Comparison of ENCODE assay signal across 26 cellular contexts in the genomic region with DNA sequence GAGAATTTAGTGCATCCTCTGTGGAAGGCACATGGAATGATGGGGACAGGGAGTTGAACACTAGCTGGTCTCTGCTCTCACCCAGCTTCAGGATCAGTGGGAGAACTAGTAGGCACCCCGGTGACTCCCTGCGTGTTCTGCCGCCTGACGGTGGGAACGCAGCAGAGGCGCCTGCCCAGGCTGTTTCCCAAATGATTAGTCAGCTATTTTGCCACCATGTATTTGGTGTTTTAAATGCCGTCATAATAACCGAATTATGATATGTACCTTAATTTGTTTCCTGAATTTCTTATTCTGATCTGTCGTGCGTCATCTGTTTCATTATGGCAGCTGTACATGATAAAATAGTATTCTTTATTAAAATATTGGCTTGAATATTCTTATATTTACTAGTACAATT.
A peak's percentile ranks its signal among the peaks of the same experiment; 100 is the strongest.
DNase-seq lines count a peak whose midpoint lies in the region; ATAC-seq, FAIRE-seq and TF ChIP-seq lines count a peak whose summit lies in the region.
"Had no signal": no experiment of that assay in that cellular context is flagged by ENCODE, and none has a peak within 500 bp of the region (broad histone marks: within the 10 kb centered on the region; RNA-seq: fewer than 3 reads in every experiment).

No MANE protein-coding gene starts in this region.

- WGBS in A549 (ENCODE audit: missing lambda C conversion rate) = 95% methylated on average over 10 of the region's 10 CpGs
- WGBS in K562 (ENCODE audit: insufficient coverage, low coverage, missing lambda C conversion rate) = 0% methylated on average over 10 of the region's 10 CpGs
- WGBS in heart right ventricle, 2 donors = 94 to 95% methylated on average over 10 of the region's 10 CpGs

- FAIRE-seq in A549 (lab: Jason Lieb, UNC) (no peak), K562 (lab: Jason Lieb, UNC) (no peak)
- FAIRE-seq: GM12878, GM12892, GM18507 had no signal

- H3K4me1 ChIP-seq in A549 = no peaks in the 10 kb centered on the region
- no peaks in the 10 kb centered on the region for H3K4me1 ChIP-seq in K562 (replicated peaks in 1 of 2; ENCODE audit: control insufficient read depth in 2 of 2, insufficient read depth in 2 of 2, low read length in 2 of 2)
- peaks cover 0 to 15% (median 0%) of the 10 kb centered on the region in 9 donors for H3K4me1 ChIP-seq in heart right ventricle
- H3K4me1 ChIP-seq: BE2C, BLaER1 had no signal

- no peaks in the 10 kb centered on the region; a peak in 1 of 5 replicates for H3K27me3 ChIP-seq in K562 (ENCODE audit: control insufficient read depth in 2 of 2, insufficient read depth in 2 of 2, low read length in 2 of 2)
- H3K27me3 ChIP-seq in heart right ventricle = peaks cover 0 to under 1% (median 0%) of the 10 kb centered on the region in 7 donors
- H3K27me3 ChIP-seq: BE2C, BLaER1 had no signal

- no peak overlapping the region for H3K27ac Mint-ChIP-seq in activated CD8-positive, alpha-beta memory T cell treated with anti-CD3 and anti-CD28 coated beads, Interleukin-2, amount 10 ng/mL, durations not matched to agents 7 days and 5 days
- H3K27ac Mint-ChIP-seq: CD14-positive monocyte; CD4-positive, alpha-beta memory T cell; CD8-positive, alpha-beta memory T cell had no signal

- H3K9me1 ChIP-seq in K562 (ENCODE audit: control insufficient read depth, insufficient read depth, low read length) = no peaks in the 10 kb centered on the region

- H3K79me2 ChIP-seq in K562 (ENCODE audit: control insufficient read depth, insufficient read depth, low read length) = no peaks in the 10 kb centered on the region

- no peak overlapping the region for H2AFZ ChIP-seq in K562 (ENCODE audit: low read depth, low read length)

- no peak for TF ChIP-seq CTCF in A549 (IDR thresholded peaks at IDR 0.05)
- no peak for TF ChIP-seq CTCF in K562 (IDR thresholded peaks at IDR 0.05 in 2 of 3, conservative IDR thresholded peaks at IDR 0.05 in 1 of 3; ENCODE audit: insufficient read depth in 2 of 3, low read depth in 1 of 3, low read length in 3 of 3)
- TF ChIP-seq CTCF in heart right ventricle (IDR thresholded peaks at IDR 0.05) = no peak

- no peaks in the 10 kb centered on the region for H3K27me3 Mint-ChIP-seq in activated CD8-positive, alpha-beta memory T cell treated with anti-CD3 and anti-CD28 coated beads, Interleukin-2, amount 10 ng/mL, durations not matched to agents 7 days and 5 days
- H3K27me3 Mint-ChIP-seq: CD4-positive, CD25-positive, alpha-beta regulatory T cell had no signal

- POLR2A ChIA-PET in A549 (lab: Yijun Ruan, JAX) = no interaction called here
- POLR2A ChIA-PET in K562 (lab: Yijun Ruan, JAX) = no interaction called here

- intact Hi-C loops in K562 (cut with micrococcal nuclease) = no loop called here
- intact Hi-C loops in heart right ventricle (cut with DNase I) = no loop called here

- no peaks in the 10 kb centered on the region for H3K36me3 ChIP-seq in K562 (ENCODE audit: control insufficient read depth, insufficient read depth, low read length)
- H3K36me3 ChIP-seq in heart right ventricle = no peaks in the 10 kb centered on the region
- H3K36me3 ChIP-seq: BE2C, BLaER1 had no signal

- CTCF ChIA-PET in activated CD8-positive, alpha-beta memory T cell treated with anti-CD3 and anti-CD28 coated beads, Interleukin-2, amount 10 ng/mL, durations not matched to agents 7 days and 5 days (lab: Charles Lee) = no interaction called here
- CTCF ChIA-PET in A549 (lab: Yijun Ruan, JAX) = no interaction called here
- CTCF ChIA-PET in K562 (lab: Yijun Ruan, JAX; ENCODE audit: low intra/inter-chr PET ratio) = no interaction called here

- no peak for ATAC-seq in activated CD8-positive, alpha-beta memory T cell treated with anti-CD3 and anti-CD28 coated beads, Interleukin-2, amount 10 ng/mL, durations not matched to agents 7 days and 5 days
- ATAC-seq in A549 (no peak), K562 (no peak), heart right ventricle (no peak)
- ATAC-seq: GM12878 had no signal

- TF ChIP-seq POLR2A in A549 (IDR thresholded peaks at IDR 0.05; ENCODE audit: low read length) (no peak), K562 (conservative IDR thresholded peaks at IDR 0.05) (no peak)

- no peak overlapping the region for H3K9ac ChIP-seq in K562 (ENCODE audit: insufficient read depth in 1 of 2, low read depth in 2 of 2, low read length in 2 of 2)
- H3K9ac ChIP-seq: BLaER1 had no signal

- H3K4me1 Mint-ChIP-seq in activated CD8-positive, alpha-beta memory T cell treated with anti-CD3 and anti-CD28 coated beads, Interleukin-2, amount 10 ng/mL, durations not matched to agents 7 days and 5 days = peaks cover 2% of the 10 kb centered on the region
- H3K4me1 Mint-ChIP-seq: CD4-positive, alpha-beta memory T cell; CD8-positive, alpha-beta memory T cell had no signal

- H3K4me2 ChIP-seq in A549 (no peak overlapping the region), K562 (ENCODE audit: insufficient read depth, low read length) (no peak overlapping the region)
- H3K4me2 ChIP-seq: BLaER1 had no signal

- BruUV-seq in K562 (replicated peaks; lab: Mats Ljungman, UMichigan) = no TSS peak

- H3K9me3 ChIP-seq in A549 (no peaks in the 10 kb centered on the region), K562 (replicated peaks; ENCODE audit: control insufficient read depth, insufficient read depth, low read depth, low read length) (no peaks in the 10 kb centered on the region), heart right ventricle (no peaks in the 10 kb centered on the region)
- H3K9me3 ChIP-seq: BE2C had no signal

- in situ Hi-C loops in K562 (cut with MboI) = no loop called here

- peak; percentile 11 for DNase-seq in activated CD8-positive, alpha-beta memory T cell treated with anti-CD3 and anti-CD28 coated beads for 24 hours
- no peak for DNase-seq in activated CD8-positive, alpha-beta memory T cell treated with anti-CD3 and anti-CD28 coated beads, Interleukin-2, amount 10 ng/mL, durations not matched to agents 7 days and 5 days
- DNase-seq in A549 (ENCODE audit: low read depth in 1 of 2, low spot score in 1 of 2) = no peak
- DNase-seq in K562 (ENCODE audit: extremely low read depth in 1 of 4, low spot score in 3 of 4) = no peak
- DNase-seq in heart right ventricle = no peak
- DNase-seq in NCI-H2029 (lab: John Stamatoyannopoulos, UW) = no peak
- DNase-seq: ACHN; BE2C; C1 segment of cervical spinal cord; CD4-positive, alpha-beta memory T cell; CD4-positive, CD25-positive, alpha-beta regulatory T cell; CD8-positive, alpha-beta memory T cell; COR-L47; DMS 273 treated with DMSO at 0.1 percent for 48 hours; DMS153; DMS53; DMS79; DND-41; EL; GDM1 had no signal

- H3K4me3 Mint-ChIP-seq in activated CD8-positive, alpha-beta memory T cell treated with anti-CD3 and anti-CD28 coated beads, Interleukin-2, amount 10 ng/mL, durations not matched to agents 7 days and 5 days = no peak overlapping the region
- H3K4me3 Mint-ChIP-seq: CD14-positive monocyte; CD4-positive, alpha-beta memory T cell; CD4-positive, CD25-positive, alpha-beta regulatory T cell; CD8-positive, alpha-beta memory T cell had no signal

- TF ChIP-seq RAD21 in A549 (conservative IDR thresholded peaks at IDR 0.05 in 1 of 2, IDR thresholded peaks at IDR 0.05 in 1 of 2) (no peak), K562 (CRISPR knock-in tag; conservative IDR thresholded peaks at IDR 0.05 in 1 of 2, IDR thresholded peaks at IDR 0.05 in 1 of 2) (no peak)

- peaks cover 7% of the 10 kb centered on the region for H3K9me3 Mint-ChIP-seq in activated CD8-positive, alpha-beta memory T cell treated with anti-CD3 and anti-CD28 coated beads, Interleukin-2, amount 10 ng/mL, durations not matched to agents 7 days and 5 days (ENCODE audit: low read depth)
- H3K9me3 Mint-ChIP-seq: CD4-positive, alpha-beta memory T cell; CD8-positive, alpha-beta memory T cell had no signal

- no peaks in the 10 kb centered on the region for H3K36me3 Mint-ChIP-seq in activated CD8-positive, alpha-beta memory T cell treated with anti-CD3 and anti-CD28 coated beads, Interleukin-2, amount 10 ng/mL, durations not matched to agents 7 days and 5 days
- H3K36me3 Mint-ChIP-seq: CD14-positive monocyte; CD4-positive, alpha-beta memory T cell; CD4-positive, CD25-positive, alpha-beta regulatory T cell; CD8-positive, alpha-beta memory T cell had no signal

- H4K20me1 ChIP-seq in K562 (replicated peaks; ENCODE audit: control insufficient read depth, insufficient read depth, low read length) = no peaks in the 10 kb centered on the region
- H4K20me1 ChIP-seq: BLaER1 had no signal

- H3K27ac ChIP-seq in A549 (no peak overlapping the region), K562 (ENCODE audit: extremely low read depth, low read depth, low read length) (no peak overlapping the region), heart right ventricle (no peak overlapping the region)
- H3K27ac ChIP-seq: 22Rv1, BLaER1 had no signal

- H3K4me3 ChIP-seq in A549 (no peak overlapping the region), K562 (no peak overlapping the region), heart right ventricle (no peak overlapping the region)
- H3K4me3 ChIP-seq: BLaER1, GM12878 had no signal

- no peak for TF ChIP-seq EP300 in A549 (IDR thresholded peaks at IDR 0.05)
- no peak for TF ChIP-seq EP300 in K562 (IDR thresholded peaks at IDR 0.05; ENCODE audit: low read length)

TF ChIP-seq in A549, 52 proteins besides CTCF, POLR2A, EP300 and RAD21:
- TF ChIP-seq MAFK (IDR thresholded peaks at IDR 0.05; ENCODE audit: partially characterized antibody) (peak; percentile 65), EHMT2 (IDR thresholded peaks at IDR 0.05; ENCODE audit: low read depth) (no peak), ZC3H11A (IDR thresholded peaks at IDR 0.05) (no peak), RCOR1 (IDR thresholded peaks at IDR 0.05; ENCODE audit: low read depth, low read length) (no peak), SMC3 (IDR thresholded peaks at IDR 0.05) (no peak), FOXS1 (CRISPR knock-in tag; IDR thresholded peaks at IDR 0.05) (no peak)

TF ChIP-seq in K562, 482 proteins besides CTCF, POLR2A, EP300 and RAD21:
- TF ChIP-seq MAFG (tag; conservative IDR thresholded peaks at IDR 0.05) (peak; percentile 75), MAFF (IDR thresholded peaks at IDR 0.05; ENCODE audit: low read length) (peak; percentile 57; the same call in 1 of the 2 replicates), CCNT2 (IDR thresholded peaks at IDR 0.05; ENCODE audit: borderline replicate concordance, extremely low read depth, insufficient read length, low read depth, low read length) (no peak), C11orf30 (IDR thresholded peaks at IDR 0.05; ENCODE audit: low read depth) (peak; percentile 76), ZNF316 (IDR thresholded peaks at IDR 0.05) (peak; percentile 77), MAFK (IDR thresholded peaks at IDR 0.05; ENCODE audit: low read length) (peak; percentile 79)
